Comparison of ENCODE assay signal across 8 cellular contexts in the genomic region with DNA sequence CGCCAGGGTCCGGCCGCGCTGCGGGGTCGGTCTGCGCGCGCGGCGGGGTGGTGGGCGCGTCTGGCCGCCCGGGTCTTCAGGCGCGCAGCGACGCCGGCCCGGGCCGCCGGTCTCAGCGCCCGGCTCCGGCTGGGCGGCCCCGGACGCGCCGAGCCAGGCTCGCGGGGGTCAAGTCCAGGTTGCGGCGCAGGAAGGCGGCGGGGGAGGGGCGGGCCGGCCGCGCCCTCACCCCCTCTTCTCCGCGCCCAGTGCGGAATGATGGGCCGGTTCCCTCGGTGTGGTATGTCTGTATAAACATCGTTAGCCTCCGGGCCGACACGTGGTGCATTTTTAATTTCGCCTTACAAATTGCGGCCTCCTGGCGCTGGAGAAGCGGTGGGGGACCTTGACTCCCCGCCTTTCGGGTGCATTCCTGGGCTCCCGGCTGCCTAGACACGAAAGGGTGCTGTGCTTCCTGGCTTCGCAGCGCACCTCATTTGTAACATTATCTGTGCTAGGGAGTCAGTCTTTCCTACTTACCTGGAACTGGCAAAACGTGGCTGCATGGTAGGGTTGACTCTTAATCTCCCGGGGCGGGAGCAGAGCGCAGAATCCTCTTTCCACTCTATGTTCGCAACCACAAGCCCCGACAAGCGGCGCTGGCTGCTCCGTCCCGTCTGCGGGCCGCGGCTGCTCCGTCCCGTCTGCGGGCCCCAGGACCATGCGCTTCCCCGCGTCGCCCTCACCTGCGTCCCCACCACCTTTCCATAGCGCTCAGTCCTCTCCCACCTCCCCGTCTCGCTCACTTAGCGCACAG.
A peak's percentile ranks its signal among the peaks of the same experiment; 100 is the strongest.
DNase-seq lines count a peak whose midpoint lies in the region; ATAC-seq and TF ChIP-seq lines count a peak whose summit lies in the region.

No MANE protein-coding gene starts in this region.

- H3K27me3 Mint-ChIP-seq in T-helper 17 cell: peaks cover 38% of the 10 kb centered on the region
- H3K27me3 Mint-ChIP-seq in osteocyte (ENCODE audit: unreplicated experiment): peaks cover 13% of the 10 kb centered on the region

- H3K4me3 Mint-ChIP-seq in T-helper 17 cell (peak overlapping the region; percentile 75), osteocyte (ENCODE audit: unreplicated experiment) (peak overlapping the region; percentile 73)

- H3K4me3 ChIP-seq in fibroblast of villous mesenchyme (ENCODE audit: low read depth, low read length): peak overlapping the region; percentile 58

- DNase-seq in DMS153 treated with DMSO at 0.1 percent for 48 hours (lab: John Stamatoyannopoulos, UW; ENCODE audit: unreplicated experiment) (peak; percentile 15), T-helper 17 cell (no peak), fibroblast of villous mesenchyme (ENCODE audit: low read depth) (peak; percentile 86), osteocyte (ENCODE audit: extremely low spot score, unreplicated experiment) (no peak), SK-N-DZ (ENCODE audit: low spot score) (no peak), SHP77 treated with DMSO at 0.1 percent for 48 hours (lab: John Stamatoyannopoulos, UW) (no peak)
- no peak for DNase-seq in activated effector memory CD4-positive, alpha-beta T cell treated with Interleukin-2 at 50 U/mL for 16 hours

- no peaks in the 10 kb centered on the region for H3K9me3 ChIP-seq in T-helper 17 cell (ENCODE audit: control insufficient read depth, low read length, poor library complexity, severe bottlenecking)

- ATAC-seq in T-helper 17 cell (no peak), HG02798 (IDR thresholded peaks at IDR 0.05; ENCODE audit: poor library complexity, unreplicated experiment) (no peak)

- TF ChIP-seq CTCF in fibroblast of villous mesenchyme (IDR thresholded peaks at IDR 0.05; ENCODE audit: insufficient read depth, low read depth, low read length) (no peak), osteocyte (IDR thresholded peaks at IDR 0.05) (no peak)

- no peaks in the 10 kb centered on the region for H3K9me3 Mint-ChIP-seq in osteocyte (ENCODE audit: unreplicated experiment)

- H3K27ac Mint-ChIP-seq in T-helper 17 cell (peak overlapping the region; percentile 19), osteocyte (ENCODE audit: unreplicated experiment) (no peak overlapping the region)

- H3K36me3 Mint-ChIP-seq in T-helper 17 cell (ENCODE audit: low read depth) (no peaks in the 10 kb centered on the region), osteocyte (ENCODE audit: unreplicated experiment) (no peaks in the 10 kb centered on the region)

- no peaks in the 10 kb centered on the region for H3K4me1 Mint-ChIP-seq in T-helper 17 cell
- H3K4me1 Mint-ChIP-seq in osteocyte (ENCODE audit: unreplicated experiment): peaks cover 41% of the 10 kb centered on the region

Comparison
In these comparisons a context has a peak if more than half of its experiments do, and no peak if none do; other contexts are left out.
1. DNase-seq: peak in DMS153 treated with DMSO at 0.1 percent for 48 hours (single experiment) and fibroblast of villous mesenchyme (single experiment); none in T-helper 17 cell (0 of 3), osteocyte (single experiment), SK-N-DZ (single experiment), SHP77 treated with DMSO at 0.1 percent for 48 hours (single experiment) and activated effector memory CD4-positive, alpha-beta T cell treated with Interleukin-2 at 50 U/mL for 16 hours (single experiment).